In the genomic region with DNA sequence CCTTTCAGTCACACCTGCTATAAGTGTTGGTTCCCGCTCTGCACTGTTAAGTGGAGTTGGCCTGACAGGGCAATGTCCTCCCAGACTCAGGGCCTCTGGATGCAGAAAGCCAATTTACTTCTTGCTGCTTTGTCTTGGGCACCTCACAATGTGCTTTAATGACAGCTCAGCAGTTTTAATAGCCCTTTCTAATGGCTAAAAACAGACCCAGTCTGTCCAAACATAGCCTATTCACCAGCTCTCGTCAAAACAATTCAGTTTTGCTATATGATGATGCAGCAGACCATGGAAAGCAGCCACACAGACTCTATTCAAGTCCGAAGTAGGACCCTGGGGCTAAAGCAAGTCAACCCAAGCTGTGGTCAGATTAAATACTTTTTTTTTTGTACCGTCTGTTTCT, we compare ENCODE assay signal across 19 cellular contexts.
DNase-seq lines count a peak whose midpoint lies in the region; ATAC-seq and TF ChIP-seq lines count a peak whose summit lies in the region.
"Had no signal": no experiment of that assay in that cellular context is flagged by ENCODE, and none has a peak within 500 bp of the region (broad histone marks: within the 10 kb centered on the region; RNA-seq: fewer than 3 reads in every experiment).

No MANE protein-coding gene starts in this region.

- H3K36me3 ChIP-seq in ectodermal cell (ENCODE audit: control insufficient read depth, insufficient read depth, low read length) (no peaks in the 10 kb centered on the region), neuronal stem cell (replicated peaks in 1 of 2; ENCODE audit: control insufficient read depth in 2 of 2, insufficient read depth in 2 of 2, low read length in 2 of 2) (no peaks in the 10 kb centered on the region), osteoblast (ENCODE audit: insufficient read depth, low read length) (no peaks in the 10 kb centered on the region)
- H3K36me3 ChIP-seq: left lung, spleen had no signal

- no peaks in the 10 kb centered on the region for H3K79me1 ChIP-seq in neuronal stem cell (ENCODE audit: low read depth, low read length)

- no peaks in the 10 kb centered on the region for H3K79me2 ChIP-seq in osteoblast (ENCODE audit: insufficient read depth, low read length)

- H4K91ac ChIP-seq in neuronal stem cell (ENCODE audit: low read depth, low read length, poor library complexity), result no peak overlapping the region

- H3K9ac ChIP-seq in neuronal stem cell (ENCODE audit: low read depth, low read length, poor library complexity), result no peak overlapping the region

- H3K4ac ChIP-seq in neuronal stem cell (ENCODE audit: low read length), result no peak overlapping the region

- no peak for ATAC-seq in GM21360 (IDR thresholded peaks at IDR 0.05; ENCODE audit: unreplicated experiment)
- ATAC-seq: left lung had no signal

- no peak overlapping the region for H2AK5ac ChIP-seq in neuronal stem cell (ENCODE audit: low read depth, low read length)

- H2BK12ac ChIP-seq in neuronal stem cell (ENCODE audit: low read length), result no peak overlapping the region

- H3K27me3 ChIP-seq in ectodermal cell (ENCODE audit: control insufficient read depth, insufficient read depth, low read length, poor library complexity, severe bottlenecking) (no peaks in the 10 kb centered on the region), neuronal stem cell (ENCODE audit: control insufficient read depth in 3 of 3, insufficient read depth in 3 of 3, low read depth in 1 of 3, low read length in 3 of 3) (no peaks in the 10 kb centered on the region), osteoblast (ENCODE audit: insufficient read depth, low read length) (no peaks in the 10 kb centered on the region)
- H3K27me3 ChIP-seq: left lung, spleen, testis had no signal

- H3K9me3 ChIP-seq in ectodermal cell (ENCODE audit: control insufficient read depth, low read length) (no peaks in the 10 kb centered on the region), neuronal stem cell (replicated peaks in 1 of 2; ENCODE audit: control insufficient read depth in 2 of 2, insufficient read depth in 1 of 2, low read depth in 1 of 2, low read length in 2 of 2) (no peaks in the 10 kb centered on the region), osteoblast (ENCODE audit: low read depth, low read length) (peaks cover 8% of the 10 kb centered on the region)
- H3K9me3 ChIP-seq: left lung, spleen, testis had no signal

- H3K4me2 ChIP-seq in neuronal stem cell (ENCODE audit: insufficient read depth, low read length, poor library complexity, severe bottlenecking) (no peak overlapping the region), osteoblast (ENCODE audit: insufficient read depth, low read length) (no peak overlapping the region)

- H2BK5ac ChIP-seq in neuronal stem cell (ENCODE audit: low read length), result no peak overlapping the region

- DNase-seq in NCI-H1092 (lab: John Stamatoyannopoulos, UW), result peak; percentile 14
- no peak for DNase-seq in NCI-H1092 treated with DMSO at 0.1 percent for 48 hours (lab: John Stamatoyannopoulos, UW)
- DNase-seq in NCI-H1930 (lab: John Stamatoyannopoulos, UW), result peak; percentile 66 to 76
- peak; percentile 64 for DNase-seq in neuronal stem cell (ENCODE audit: low spot score)
- no peak for DNase-seq in cortex of kidney (lab: John Stamatoyannopoulos, UW)
- no peak for DNase-seq in osteoblast (ENCODE audit: insufficient read length, low spot score, missing footprints)
- DNase-seq: activated naive CD4-positive, alpha-beta T cell treated with anti-CD3 and anti-CD28 coated beads, Interleukin-2, amount 50 U/mL, for 16 hours; activated T-cell treated with anti-CD3 and anti-CD28 coated beads, Interleukin-2, amount 50 U/mL, for 24 hours; C1 segment of cervical spinal cord; H9; left lung; NCI-H2029; NCI-H524 treated with DMSO at 0.1 percent for 48 hours; spleen; testis had no signal

- no peaks in the 10 kb centered on the region for H4K20me1 ChIP-seq in osteoblast (ENCODE audit: insufficient read depth, low read length)

- peak overlapping the region; percentile 65 for H3K27ac ChIP-seq in ectodermal cell (ENCODE audit: insufficient read depth, low read depth, low read length, poor library complexity, severe bottlenecking)
- H3K27ac ChIP-seq in neuronal stem cell (replicated peaks; ENCODE audit: low read length), result peak overlapping the region; percentile 65
- no peak overlapping the region for H3K27ac ChIP-seq in osteoblast (ENCODE audit: low read depth, low read length)
- H3K27ac ChIP-seq: 22Rv1, epithelial cell of prostate, left lung, spleen, testis had no signal

- H2BK120ac ChIP-seq in neuronal stem cell (ENCODE audit: low read depth, low read length), result no peak overlapping the region

- H4K8ac ChIP-seq in neuronal stem cell (ENCODE audit: low read depth, low read length), result no peak overlapping the region

- H3K18ac ChIP-seq in neuronal stem cell (ENCODE audit: low read length), result no peak overlapping the region

- no peak overlapping the region for H3K14ac ChIP-seq in neuronal stem cell (ENCODE audit: low read length)

- no peak for TF ChIP-seq CTCF in osteoblast (IDR thresholded peaks at IDR 0.05; ENCODE audit: extremely low read depth, low read depth, low read length)

- whole genome bisulfite sequencing in ectodermal cell, 2 experiments, result 35 to 41% methylated on average over 3 to 4 of the region's 4 CpGs
- no CpG with 5 or more reads among the region's 4 CpGs for WGBS in neuronal stem cell (ENCODE audit: extremely low coverage in 2 of 2, insufficient read length in 2 of 2, insufficient replicate concordance in 1 of 2), 2 donors

- peaks cover 26% of the 10 kb centered on the region for H3K4me1 ChIP-seq in ectodermal cell (ENCODE audit: control insufficient read depth, insufficient read depth, low read length)
- H3K4me1 ChIP-seq in neuronal stem cell (ENCODE audit: control insufficient read depth in 2 of 2, insufficient read depth in 1 of 2, low read depth in 1 of 2, low read length in 2 of 2), result peaks cover 8 to 36% of the 10 kb centered on the region in 2 donors
- H3K4me1 ChIP-seq in osteoblast (ENCODE audit: insufficient read depth, low read length), result no peaks in the 10 kb centered on the region
- H3K4me1 ChIP-seq: left lung, spleen had no signal

- H2AFZ ChIP-seq in neuronal stem cell (ENCODE audit: low read length), result peak overlapping the region; percentile 39
- no peak overlapping the region for H2AFZ ChIP-seq in osteoblast (ENCODE audit: low read length)

- no peak overlapping the region for H2BK15ac ChIP-seq in neuronal stem cell (ENCODE audit: low read length)

- no peak overlapping the region for H3K23ac ChIP-seq in neuronal stem cell (ENCODE audit: low read depth, low read length, poor library complexity)

- H3K4me3 ChIP-seq in ectodermal cell (ENCODE audit: insufficient read depth, low read depth, low read length) (no peak overlapping the region), neuronal stem cell (ENCODE audit: low read length in 2 of 2) (no peak overlapping the region), osteoblast (ENCODE audit: insufficient read depth, low read length) (no peak overlapping the region)
- H3K4me3 ChIP-seq: left lung, spleen, testis had no signal

Comparison
In these comparisons a context has a peak if more than half of its experiments do, and no peak if none do; other contexts are left out.
1. DNase-seq: peak in NCI-H1092 (single experiment), NCI-H1930 (2 of 2) and neuronal stem cell (single experiment); none in NCI-H1092 treated with DMSO at 0.1 percent for 48 hours (single experiment), cortex of kidney (single experiment) and osteoblast (single experiment).